ENCODE assay signal across 6 cellular contexts in the genomic region with DNA sequence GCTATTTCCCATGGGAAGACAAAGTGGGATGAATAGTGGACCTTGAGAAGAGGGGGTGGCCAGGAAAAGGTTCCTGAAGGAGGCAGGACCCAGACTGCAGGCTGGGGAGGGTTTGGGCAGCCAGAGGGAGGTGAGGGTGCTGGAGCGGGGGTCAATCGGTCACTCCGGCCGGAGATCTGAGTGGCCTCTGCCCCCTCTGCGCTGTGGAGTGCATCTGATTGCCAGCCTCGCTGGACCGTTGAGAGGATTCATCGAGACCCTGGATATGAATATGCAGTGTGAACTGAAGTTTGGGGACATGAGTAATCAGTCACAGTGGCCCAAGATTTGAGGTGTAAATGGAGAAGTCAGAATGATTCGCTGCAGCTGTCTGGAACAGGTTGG. TPM values are rescaled to one million over a fixed set of nuclear protein-coding genes. Genes with fewer than 3 reads are reported as not detected.
DNase-seq lines count a peak whose midpoint lies in the region; ATAC-seq and TF ChIP-seq lines count a peak whose summit lies in the region.

No MANE protein-coding gene starts in this region.

- H3K4me3 Mint-ChIP-seq in MCF 10A (ENCODE audit: unreplicated experiment), result peak overlapping the region; percentile 98
- H3K4me3 Mint-ChIP-seq in neural crest cell, result peak overlapping the region; percentile 96

- no peaks in the 10 kb centered on the region for H3K9me3 Mint-ChIP-seq in MCF 10A (ENCODE audit: unreplicated experiment)
- H3K9me3 Mint-ChIP-seq in neural crest cell, result peaks cover 2% of the 10 kb centered on the region

- intact Hi-C loops in HCT116 (cut with micrococcal nuclease), result loop anchor here (1.0 to 10.0 kb wide), 3 partner anchors 162 to 981 kb away; partner anchors contain the start of gene TNNT1
- intact Hi-C loops in MCF 10A (cut with micrococcal nuclease), result loop anchor here (10.0 kb wide), 1 partner anchor 699 kb away; no protein-coding TSS in a partner anchor

- H3K4me2 ChIP-seq in HCT116 (ENCODE audit: low read length), result peak overlapping the region; percentile 88

- no peak for ATAC-seq in HCT116

- peak overlapping the region; percentile 95 for H3K9ac ChIP-seq in HCT116 (ENCODE audit: low read length)

- peak overlapping the region; percentile 77 for H3K27ac ChIP-seq in HCT116 (ENCODE audit: low read depth, low read length)

- peak overlapping the region; percentile 100 for H3K27ac Mint-ChIP-seq in MCF 10A (ENCODE audit: low read depth, unreplicated experiment)
- peak overlapping the region; percentile 100 for H3K27ac Mint-ChIP-seq in neural crest cell (ENCODE audit: unreplicated experiment)

- peaks cover 45% of the 10 kb centered on the region for H3K79me2 ChIP-seq in HCT116 (ENCODE audit: insufficient read depth, low read length)

- peaks cover 31 to 58% of the 10 kb centered on the region in 2 experiments for H3K4me1 ChIP-seq in HCT116 (ENCODE audit: control insufficient read depth in 1 of 2, insufficient read depth in 2 of 2, low read length in 2 of 2)

- no peaks in the 10 kb centered on the region for H3K9me3 ChIP-seq in HCT116 (ENCODE audit: control insufficient read depth in 1 of 2, insufficient read depth in 1 of 2, low read depth in 1 of 2, low read length in 2 of 2)

- no peaks in the 10 kb centered on the region for H4K20me1 ChIP-seq in HCT116 (ENCODE audit: insufficient read depth)

- TSS peak; percentile 79 for BruUV-seq in HCT116 (replicated peaks; lab: Mats Ljungman, UMichigan)
- BruUV-seq in MCF 10A (replicated peaks; lab: Mats Ljungman, UMichigan), result no TSS peak

- H3K27me3 Mint-ChIP-seq in MCF 10A (ENCODE audit: insufficient read depth, unreplicated experiment) (no peaks in the 10 kb centered on the region), neural crest cell (ENCODE audit: low read depth) (no peaks in the 10 kb centered on the region)

- TF ChIP-seq RAD21 in HCT116 (IDR thresholded peaks at IDR 0.05; ENCODE audit: low read depth), result no peak

- no peaks in the 10 kb centered on the region for H3K27me3 ChIP-seq in HCT116 (ENCODE audit: insufficient read depth, low read length)

- DNase-seq in HCT116 (ENCODE audit: low read depth, low spot score) (no peak), MCF 10A (ENCODE audit: unreplicated experiment) (no peak), neural crest cell (ENCODE audit: low read depth, low spot score) (no peak), kidney tubule cell (ENCODE audit: low spot score) (no peak), H4 (ENCODE audit: low spot score) (no peak), NCI-H748 treated with DMSO at 0.1 percent for 48 hours (lab: John Stamatoyannopoulos, UW) (no peak)

- 0 out of 4 replicates have a peak, but pooled peaks cover 0 to 3% of the 10 kb centered on the region in 2 experiments for H3K36me3 ChIP-seq in HCT116 (ENCODE audit: control insufficient read depth in 1 of 2, insufficient read depth in 2 of 2, low read length in 2 of 2)

- RAD21 ChIA-PET in HCT116 (lab: Charles Lee; ENCODE audit: low non-redundant PET in 1 of 2, low total read pairs in 2 of 2, uncharacterized antibody in 2 of 2, unreplicated experiment in 2 of 2), result no interaction called here

- POLR2A ChIA-PET in HCT116 (lab: Charles Lee) (interaction anchor here (0.7 to 1.5 kb wide), 4 partner anchors 8 to 19 kb away, joined by 3 to 5 read pairs (median 4); partner anchors contain the start of genes U2AF2 and ZNF784), MCF 10A (lab: Yijun Ruan, JAX) (interaction anchor here (0.6 to 1.7 kb wide), 12 partner anchors 8 to 490 kb away, joined by 3 to 9 read pairs (median 4); partner anchors contain the start of genes CCDC106, TMEM238, U2AF2 and ZNF581)

- H3K36me3 Mint-ChIP-seq in MCF 10A (ENCODE audit: insufficient read depth, unreplicated experiment), result peaks cover 22% of the 10 kb centered on the region
- H3K36me3 Mint-ChIP-seq in neural crest cell (ENCODE audit: low read depth), result peaks cover 8% of the 10 kb centered on the region

- CTCF ChIA-PET in HCT116 (lab: Charles Lee), result interaction anchor here (0.8 to 4.6 kb wide), 2 partner anchors 19 to 698 kb away, joined by 3 to 24 read pairs; partner anchors contain the start of gene U2AF2
- CTCF ChIA-PET in MCF 10A (lab: Yijun Ruan, JAX), result interaction anchor here (1.1 to 6.7 kb wide), 4 partner anchors 11 to 122 kb away, joined by 3 to 122 read pairs (median 6); partner anchors contain the start of gene ZNF865

- H3K4me3 ChIP-seq in HCT116 (replicated peaks in 1 of 2; ENCODE audit: low read depth in 1 of 2, low read length in 2 of 2), result peak overlapping the region; percentile 78 to 93

- H2AFZ ChIP-seq in HCT116 (ENCODE audit: low read depth, low read length, poor library complexity, severe bottlenecking), result no peak overlapping the region

- H3K4me1 Mint-ChIP-seq in MCF 10A (ENCODE audit: insufficient read depth, unreplicated experiment), result peaks cover 30% of the 10 kb centered on the region
- peaks cover 45% of the 10 kb centered on the region for H3K4me1 Mint-ChIP-seq in neural crest cell

- no peaks in the 10 kb centered on the region for H3K9me2 ChIP-seq in HCT116 (ENCODE audit: insufficient read depth)

- no peak for TF ChIP-seq CTCF in HCT116 (IDR thresholded peaks at IDR 0.05 in 2 of 3, conservative IDR thresholded peaks at IDR 0.05 in 1 of 3; ENCODE audit: borderline replicate concordance in 1 of 3, insufficient read depth in 1 of 3, low read depth in 2 of 3, low read length in 2 of 3)
- TF ChIP-seq CTCF in MCF 10A (IDR thresholded peaks at IDR 0.05; ENCODE audit: unreplicated experiment), result no peak
- no peak for TF ChIP-seq CTCF in neural crest cell (conservative IDR thresholded peaks at IDR 0.05)

- no peak for TF ChIP-seq POLR2A in HCT116 (IDR thresholded peaks at IDR 0.05; ENCODE audit: borderline replicate concordance, extremely low read depth, insufficient read depth, insufficient read length)

TF ChIP-seq in HCT116, 20 proteins besides CTCF, POLR2A, EP300 and RAD21:
- no peak for TF ChIP-seq CEBPB (IDR thresholded peaks at IDR 0.05; ENCODE audit: low read depth)
- no peak for TF ChIP-seq CBX3 (IDR thresholded peaks at IDR 0.05; ENCODE audit: low read depth)

RNA-seq across cellular contexts. Expression of gene ZNF580, which starts 5.5 kb away (rescaled TPM):
- total RNA-seq in HCT116 (2021; ENCODE audit: unreplicated experiment) (36.7 TPM), MCF 10A (2022) (38.9 and 44.9 TPM in 2 replicates), neural crest cell (39.1 and 41.8 TPM in 2 replicates)
- 37.1 and 47.1 TPM in 2 replicates for polyA plus RNA-seq in HCT116 (2012)
- total RNA-seq in H4 (2014; rRNA removed; shearing (Covaris generic)), result 9.6 and 19.2 TPM in 2 replicates

RNA-seq across cellular contexts. Expression of gene ZNF581, which starts 8.1 kb away (rescaled TPM):
- total RNA-seq in HCT116 (2021; ENCODE audit: unreplicated experiment) (44.4 TPM), MCF 10A (2022) (22.3 and 25.7 TPM in 2 replicates), neural crest cell (40.8 and 41.9 TPM in 2 replicates)
- polyA plus RNA-seq in HCT116 (2012), result 47.8 and 48.2 TPM in 2 replicates
- 28.9 and 29.5 TPM in 2 replicates for total RNA-seq in H4 (2014; rRNA removed; shearing (Covaris generic))

RNA-seq across cellular contexts. Expression of gene ZNF784, which starts 11.0 kb away (rescaled TPM):
- total RNA-seq in HCT116 (2021; ENCODE audit: unreplicated experiment) (5.3 TPM), MCF 10A (2022) (2.7 and 3.1 TPM in 2 replicates), neural crest cell (11.0 and 12.4 TPM in 2 replicates)
- polyA plus RNA-seq in HCT116 (2012), result 7.5 and 8.0 TPM in 2 replicates
- total RNA-seq in H4 (2014; rRNA removed; shearing (Covaris generic)), result 5.2 and 7.2 TPM in 2 replicates

RNA-seq across cellular contexts. Expression of gene CCDC106, which starts 12.7 kb away (rescaled TPM):
- total RNA-seq in HCT116 (2021; ENCODE audit: unreplicated experiment) (1.0 TPM), MCF 10A (2022) (2.3 and 2.5 TPM in 2 replicates), neural crest cell (18.7 and 18.9 TPM in 2 replicates)
- polyA plus RNA-seq in HCT116 (2012), result 0.56 and 0.70 TPM in 2 replicates
- total RNA-seq in H4 (2014; rRNA removed; shearing (Covaris generic)), result 0.45 and 2.4 TPM in 2 replicates

RNA-seq across cellular contexts. Expression of gene U2AF2, which starts 19.5 kb away (rescaled TPM):
- total RNA-seq in HCT116 (2021; ENCODE audit: unreplicated experiment) (259 TPM), MCF 10A (2022) (220 and 280 TPM in 2 replicates), neural crest cell (342 and 365 TPM in 2 replicates)
- polyA plus RNA-seq in HCT116 (2012), result 199 and 201 TPM in 2 replicates
- 95.5 and 121 TPM in 2 replicates for total RNA-seq in H4 (2014; rRNA removed; shearing (Covaris generic))
